Comparison of ENCODE assay signal across 19 cellular contexts in the genomic region with DNA sequence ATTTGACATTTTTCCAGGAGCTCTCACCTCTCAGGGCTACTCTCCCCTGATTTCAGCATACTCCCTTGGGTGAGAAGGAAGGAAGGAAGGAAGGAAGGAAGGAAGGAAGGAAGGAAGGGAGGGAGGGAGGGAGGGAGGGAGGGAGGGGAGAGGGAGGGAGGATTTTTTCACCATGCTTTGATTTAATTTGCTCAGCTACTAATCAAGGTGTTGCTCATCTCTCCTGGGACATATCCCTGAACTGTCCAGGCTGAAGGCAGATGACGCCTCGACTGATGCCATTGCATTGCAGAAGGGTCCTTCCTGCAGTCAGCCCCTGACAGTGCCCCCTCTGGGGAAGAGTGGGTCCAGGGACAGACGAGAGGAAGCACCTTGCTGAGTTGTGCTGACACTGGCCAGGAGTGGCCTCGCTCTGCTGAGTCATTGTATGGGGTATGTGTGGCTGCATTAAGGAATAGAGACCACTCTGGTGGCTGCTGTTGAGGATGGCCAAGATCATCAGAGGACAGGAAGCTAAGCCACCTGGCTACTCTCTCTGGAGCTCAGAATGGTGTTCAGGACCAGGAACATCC. TPM values are rescaled to one million over a fixed set of nuclear protein-coding genes. Genes with fewer than 3 reads are reported as not detected.
DNase-seq lines count a peak whose midpoint lies in the region; ATAC-seq and TF ChIP-seq lines count a peak whose summit lies in the region.
"Had no signal": no experiment of that assay in that cellular context is flagged by ENCODE, and none has a peak within 500 bp of the region (broad histone marks: within the 10 kb centered on the region; RNA-seq: fewer than 3 reads in every experiment).

No MANE protein-coding gene starts in this region.

- DNase-seq in cardiac septum (ENCODE audit: low spot score): peak; percentile 14
- no peak for DNase-seq in Right ventricle myocardium superior
- DNase-seq in mesothelial cell of epicardium (ENCODE audit: low spot score in 2 of 2, unreplicated experiment in 2 of 2): no peak
- no peak for DNase-seq in MG63
- DNase-seq in activated CD4-positive, alpha-beta T cell treated with anti-CD3 and anti-CD28 coated beads for 4 hours: no peak
- DNase-seq: AML-193; CD8-positive, alpha-beta T cell; HCEC 1CT; IMR-90; NCI-H1417; NCI-H1930; NCI-H2171 treated with DMSO at 0.1 percent for 48 hours; NCI-H510A; Peyer's patch; SHP77 treated with DMSO at 0.1 percent for 48 hours had no signal

- no peak for ATAC-seq in Right ventricle myocardium superior (ENCODE audit: poor library complexity)
- ATAC-seq in activated T-helper 17 cell treated with anti-CD3 and anti-CD28 coated beads, Interleukin-2, amount 50 U/mL, for 72 hours (replicated peaks): no peak
- no peak for ATAC-seq in GM18907 (IDR thresholded peaks at IDR 0.05; ENCODE audit: unreplicated experiment)
- no peak for ATAC-seq in HG02759 (IDR thresholded peaks at IDR 0.05; ENCODE audit: unreplicated experiment)
- ATAC-seq: CD8-positive, alpha-beta T cell had no signal

- H3K36me3 ChIP-seq in MG63: no peaks in the 10 kb centered on the region
- H3K36me3 ChIP-seq: Peyer's patch had no signal

- H3K4me1 Mint-ChIP-seq in activated T-helper 17 cell treated with anti-CD3 and anti-CD28 coated beads, Interleukin-2, amount 50 U/mL, for 72 hours: peaks cover 3% of the 10 kb centered on the region
- peaks cover 16% of the 10 kb centered on the region for H3K4me1 Mint-ChIP-seq in mesothelial cell of epicardium

- H3K27me3 Mint-ChIP-seq in activated T-helper 17 cell treated with anti-CD3 and anti-CD28 coated beads, Interleukin-2, amount 50 U/mL, for 72 hours: no peaks in the 10 kb centered on the region
- H3K27me3 Mint-ChIP-seq in mesothelial cell of epicardium (ENCODE audit: low read depth): no peaks in the 10 kb centered on the region

- H3K4me3 ChIP-seq in MG63: no peak overlapping the region
- H3K4me3 ChIP-seq: Peyer's patch had no signal

- no peak for TF ChIP-seq CTCF in mesothelial cell of epicardium (IDR thresholded peaks at IDR 0.05; ENCODE audit: unreplicated experiment)

- H3K9me3 Mint-ChIP-seq in activated T-helper 17 cell treated with anti-CD3 and anti-CD28 coated beads, Interleukin-2, amount 50 U/mL, for 72 hours: no peaks in the 10 kb centered on the region
- no peaks in the 10 kb centered on the region for H3K9me3 Mint-ChIP-seq in mesothelial cell of epicardium
- H3K9me3 Mint-ChIP-seq: CD8-positive, alpha-beta T cell had no signal

- H3K9me3 ChIP-seq in MG63: no peaks in the 10 kb centered on the region
- H3K9me3 ChIP-seq: Peyer's patch had no signal

- H3K27me3 ChIP-seq in MG63: no peaks in the 10 kb centered on the region
- H3K27me3 ChIP-seq: Peyer's patch had no signal

- intact Hi-C loops in cardiac septum (cut with DNase I): no loop called here
- intact Hi-C loops in Right ventricle myocardium superior (cut with DNase I): no loop called here

- no peak overlapping the region for H3K4me3 Mint-ChIP-seq in activated T-helper 17 cell treated with anti-CD3 and anti-CD28 coated beads, Interleukin-2, amount 50 U/mL, for 72 hours
- no peak overlapping the region for H3K4me3 Mint-ChIP-seq in mesothelial cell of epicardium
- H3K4me3 Mint-ChIP-seq: CD8-positive, alpha-beta T cell had no signal

- H3K36me3 Mint-ChIP-seq in activated T-helper 17 cell treated with anti-CD3 and anti-CD28 coated beads, Interleukin-2, amount 50 U/mL, for 72 hours (ENCODE audit: low read depth): no peaks in the 10 kb centered on the region
- no peaks in the 10 kb centered on the region for H3K36me3 Mint-ChIP-seq in mesothelial cell of epicardium
- H3K36me3 Mint-ChIP-seq: CD8-positive, alpha-beta T cell had no signal

- peak overlapping the region; percentile 26 for H3K27ac Mint-ChIP-seq in activated T-helper 17 cell treated with anti-CD3 and anti-CD28 coated beads, Interleukin-2, amount 50 U/mL, for 72 hours
- H3K27ac Mint-ChIP-seq in mesothelial cell of epicardium: peak overlapping the region; percentile 45
- H3K27ac Mint-ChIP-seq: CD8-positive, alpha-beta T cell had no signal

RNA-seq across cellular contexts. Expression of a gene that starts 43.6 kb away (rescaled TPM):
- total RNA-seq in cardiac septum: not detected
- total RNA-seq in Right ventricle myocardium superior: not detected
- total RNA-seq in activated T-helper 17 cell treated with anti-CD3 and anti-CD28 coated beads, Interleukin-2, amount 50 U/mL, for 72 hours: under 1 TPM; 0.06 to 0.45 TPM
- 35.1 to 43.0 TPM (median 41.0 TPM) in 3 replicates for total RNA-seq in mesothelial cell of epicardium
- not detected in 2 replicates for total RNA-seq in MG63 (2014; rRNA removed; shearing (Covaris generic); ENCODE audit: low replicate concordance)
- total RNA-seq: CD8-positive, alpha-beta T cell; IMR-90; LHCN-M2 had no signal

RNA-seq across cellular contexts. Expression of a gene that starts 44.0 kb away (rescaled TPM):
- total RNA-seq in cardiac septum (16.1 TPM), Right ventricle myocardium superior (20.3 TPM), mesothelial cell of epicardium (65.9 to 67.1 TPM (median 66.9 TPM) in 3 replicates)
- 10 to 100 TPM; 30.1 to 42.5 TPM for total RNA-seq in activated T-helper 17 cell treated with anti-CD3 and anti-CD28 coated beads, Interleukin-2, amount 50 U/mL, for 72 hours
- 8.1 and 8.6 TPM in 2 replicates for total RNA-seq in MG63 (2014; rRNA removed; shearing (Covaris generic); ENCODE audit: low replicate concordance)

Comparison
In these comparisons a context has a peak if more than half of its experiments do, and no peak if none do; other contexts are left out.
1. RNA of a gene that starts 43.6 kb away (total RNA-seq): 35.1 to 43.0 TPM in mesothelial cell of epicardium; 0.06 to 0.45 TPM in activated T-helper 17 cell treated with anti-CD3 and anti-CD28 coated beads, Interleukin-2, amount 50 U/mL, for 72 hours, not detected in cardiac septum (single experiment), not detected in Right ventricle myocardium superior (single experiment) and not detected in MG63; every median in the first group is over 10 times any median in the second.